Comparison of ENCODE assay signal across 8 cellular contexts in genomic region chr10:26780793-26781601, GRCh38.
A peak's percentile ranks its signal among the peaks of the same experiment; 100 is the strongest.
DNase-seq lines count a peak whose midpoint lies in the region; ATAC-seq and TF ChIP-seq lines count a peak whose summit lies in the region.

No MANE protein-coding gene starts in this region.

- H3K4me3 ChIP-seq in fibroblast of the aortic adventitia (ENCODE audit: low read depth, low read length) (no peak overlapping the region), aorta (ENCODE audit: low read length in 2 of 2) (no peak overlapping the region)

- TF ChIP-seq CTCF in RWPE1 (conservative IDR thresholded peaks at IDR 0.05; ENCODE audit: low read depth) (no peak), fibroblast of the aortic adventitia (IDR thresholded peaks at IDR 0.05; ENCODE audit: insufficient read depth, low read length) (no peak)

- CTCF ChIA-PET in RWPE1 (lab: Yijun Ruan, JAX) = interaction anchor here (0.6 kb wide), 1 partner anchor 52 kb away, joined by 3 read pairs; no protein-coding TSS in a partner anchor

- POLR2A ChIA-PET in RWPE1 (lab: Yijun Ruan, JAX; ENCODE audit: low non-redundant PET) = no interaction called here

- ATAC-seq in Right ventricle myocardium superior (ENCODE audit: poor library complexity) (peak; percentile 34), left ventricle myocardium superior (no peak), HG02798 (IDR thresholded peaks at IDR 0.05; ENCODE audit: poor library complexity, unreplicated experiment) (peak; percentile 59), aorta (ENCODE audit: low FRiP score) (no peak)
- peak; percentile 87 for ATAC-seq in stimulated activated naive CD8-positive, alpha-beta T cell treated with anti-CD3 and anti-CD28 coated beads, Interleukin-15, Interleukin-2, amounts not matched to agents 100 U/mL and 50 U/mL, for 24 hours

- peak overlapping the region; percentile 81 for H3K27ac ChIP-seq in RWPE1
- no peak overlapping the region for H3K27ac ChIP-seq in aorta (ENCODE audit: low read depth in 1 of 2, low read length in 2 of 2)

- WGBS in aorta, 2 donors = 47 to 50% methylated on average over 4 of the region's 4 CpGs

- H3K4me1 ChIP-seq in aorta (ENCODE audit: control insufficient read depth in 1 of 2, insufficient read depth in 2 of 2, low read length in 2 of 2) = peaks cover 4 to 7% of the 10 kb centered on the region in 2 donors

- DNase-seq in Right ventricle myocardium superior (no peak), left ventricle myocardium superior (no peak), RWPE1 (ENCODE audit: low spot score) (peak; percentile 95), fibroblast of the aortic adventitia (ENCODE audit: low read depth) (peak; percentile 91), aorta (no peak), NCI-H345 (lab: John Stamatoyannopoulos, UW) (no peak)
- DNase-seq in stimulated activated naive CD8-positive, alpha-beta T cell treated with anti-CD3 and anti-CD28 coated beads, Interleukin-15, Interleukin-2, amounts not matched to agents 100 U/mL and 50 U/mL, for 24 hours = peak; percentile 31

- no peaks in the 10 kb centered on the region for H3K36me3 ChIP-seq in aorta (ENCODE audit: control insufficient read depth in 1 of 2, insufficient read depth in 2 of 2, low read length in 1 of 2)

- intact Hi-C loops in Right ventricle myocardium superior (cut with DNase I) = no loop called here
- intact Hi-C loops in left ventricle myocardium superior (cut with micrococcal nuclease) = no loop called here
- intact Hi-C loops in aorta (cut with DNase I) = loop anchor here in 1 of 2 donors (10.0 kb wide), 1 partner anchor 74 kb away; no protein-coding TSS in a partner anchor

- no peaks in the 10 kb centered on the region for H3K9me3 ChIP-seq in aorta (ENCODE audit: control insufficient read depth, low read length)

- no peaks in the 10 kb centered on the region for H3K27me3 ChIP-seq in aorta (ENCODE audit: control insufficient read depth in 1 of 2, insufficient read depth in 2 of 2, low read length in 1 of 2)

Comparison
In these comparisons a context has a peak if more than half of its experiments do, and no peak if none do; other contexts are left out.
1. ATAC-seq: peak in Right ventricle myocardium superior (single experiment), HG02798 (single experiment) and stimulated activated naive CD8-positive, alpha-beta T cell treated with anti-CD3 and anti-CD28 coated beads, Interleukin-15, Interleukin-2, amounts not matched to agents 100 U/mL and 50 U/mL, for 24 hours (single experiment); none in left ventricle myocardium superior (single experiment) and aorta (single experiment).
2. DNase-seq: peak in RWPE1 (single experiment), fibroblast of the aortic adventitia (single experiment) and stimulated activated naive CD8-positive, alpha-beta T cell treated with anti-CD3 and anti-CD28 coated beads, Interleukin-15, Interleukin-2, amounts not matched to agents 100 U/mL and 50 U/mL, for 24 hours (single experiment); none in Right ventricle myocardium superior (single experiment), left ventricle myocardium superior (single experiment), aorta (0 of 2) and NCI-H345 (single experiment).